ENCODE assay signal across 17 cellular contexts in the genomic region with DNA sequence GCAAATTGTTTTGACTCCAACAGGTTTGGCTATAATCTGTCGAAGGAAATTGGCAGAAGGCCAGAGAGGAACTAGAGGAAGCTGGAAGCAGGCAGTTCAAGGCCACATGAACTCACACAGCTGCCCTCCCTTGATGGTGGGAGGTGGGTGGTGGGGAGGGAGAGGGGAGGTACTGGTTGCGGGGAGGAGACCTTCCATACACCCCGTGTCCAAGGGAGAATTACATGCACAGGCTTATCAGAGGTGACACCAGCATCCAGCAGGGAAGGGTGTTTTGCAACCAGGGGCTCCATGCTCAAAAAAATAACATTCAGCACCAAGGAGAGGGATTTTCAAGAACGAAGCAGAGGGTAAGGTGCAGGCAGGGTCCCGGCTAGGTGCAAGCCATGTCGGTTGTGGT. TPM values are rescaled to one million over a fixed set of nuclear protein-coding genes. Genes with fewer than 3 reads are reported as not detected.
DNase-seq lines count a peak whose midpoint lies in the region; ATAC-seq and TF ChIP-seq lines count a peak whose summit lies in the region.
"Had no signal": no experiment of that assay in that cellular context is flagged by ENCODE, and none has a peak within 500 bp of the region (broad histone marks: within the 10 kb centered on the region; RNA-seq: fewer than 3 reads in every experiment).

No MANE protein-coding gene starts in this region.

- no peak for TF ChIP-seq RAD21 in SK-N-SH (IDR thresholded peaks at IDR 0.05; ENCODE audit: low read length)

- no peaks in the 10 kb centered on the region for H3K9me3 ChIP-seq in SK-N-SH
- H3K9me3 ChIP-seq: colonic mucosa had no signal

- H3K27me3 Mint-ChIP-seq in activated CD8-positive, alpha-beta T cell treated with anti-CD3 and anti-CD28 coated beads, Interleukin-2, amount 10 ng/mL, durations not matched to agents 7 days and 5 days (ENCODE audit: low read depth) = peaks cover 20% of the 10 kb centered on the region

- H3K79me2 ChIP-seq in SK-N-SH (ENCODE audit: insufficient read depth) = no peaks in the 10 kb centered on the region

- no peak overlapping the region for H2AFZ ChIP-seq in SK-N-SH (ENCODE audit: low read depth)

- no peaks in the 10 kb centered on the region for H3K9me3 Mint-ChIP-seq in activated CD8-positive, alpha-beta T cell treated with anti-CD3 and anti-CD28 coated beads, Interleukin-2, amount 10 ng/mL, durations not matched to agents 7 days and 5 days (ENCODE audit: insufficient read depth)
- H3K9me3 Mint-ChIP-seq: activated naive CD8-positive, alpha-beta T cell treated with anti-CD3 and anti-CD28 coated beads for 36 hours; immature natural killer cell had no signal

- no peak for TF ChIP-seq EP300 in SK-N-SH (IDR thresholded peaks at IDR 0.05; ENCODE audit: borderline replicate concordance in 1 of 2, low read depth in 1 of 2, low read length in 1 of 2)

- H3K4me1 ChIP-seq in SK-N-SH (ENCODE audit: control insufficient read depth in 1 of 2, insufficient read depth in 2 of 2, low read depth in 1 of 2, low read length in 1 of 2) = no peaks in the 10 kb centered on the region
- H3K4me1 ChIP-seq: colonic mucosa had no signal

- no peak overlapping the region for H3K4me3 Mint-ChIP-seq in activated CD8-positive, alpha-beta T cell treated with anti-CD3 and anti-CD28 coated beads, Interleukin-2, amount 10 ng/mL, durations not matched to agents 7 days and 5 days
- H3K4me3 Mint-ChIP-seq: activated naive CD8-positive, alpha-beta T cell treated with anti-CD3 and anti-CD28 coated beads for 36 hours; immature natural killer cell had no signal

- H3K36me3 ChIP-seq in SK-N-SH (replicated peaks in 1 of 2; ENCODE audit: control insufficient read depth in 1 of 2, insufficient read depth in 2 of 2, low read length in 1 of 2) = no peaks in the 10 kb centered on the region
- H3K36me3 ChIP-seq: colonic mucosa had no signal

- no peak for TF ChIP-seq CTCF in SK-N-SH (IDR thresholded peaks at IDR 0.05)

- no peaks in the 10 kb centered on the region for H3K36me3 Mint-ChIP-seq in activated CD8-positive, alpha-beta T cell treated with anti-CD3 and anti-CD28 coated beads, Interleukin-2, amount 10 ng/mL, durations not matched to agents 7 days and 5 days (ENCODE audit: low read depth)
- H3K36me3 Mint-ChIP-seq: activated naive CD8-positive, alpha-beta T cell treated with anti-CD3 and anti-CD28 coated beads for 36 hours; immature natural killer cell had no signal

- peaks cover 10% of the 10 kb centered on the region for H3K4me1 Mint-ChIP-seq in activated CD8-positive, alpha-beta T cell treated with anti-CD3 and anti-CD28 coated beads, Interleukin-2, amount 10 ng/mL, durations not matched to agents 7 days and 5 days (ENCODE audit: low read depth)

- H3K27me3 ChIP-seq in SK-N-SH (ENCODE audit: insufficient read depth) = peaks cover 13% of the 10 kb centered on the region; the same call in 1 of the 2 replicates
- H3K27me3 ChIP-seq: colonic mucosa had no signal

- no peak overlapping the region for H3K27ac Mint-ChIP-seq in activated CD8-positive, alpha-beta T cell treated with anti-CD3 and anti-CD28 coated beads, Interleukin-2, amount 10 ng/mL, durations not matched to agents 7 days and 5 days
- H3K27ac Mint-ChIP-seq: activated naive CD8-positive, alpha-beta T cell treated with anti-CD3 and anti-CD28 coated beads for 36 hours; immature natural killer cell had no signal

- no peak overlapping the region for H3K4me3 ChIP-seq in SK-N-SH (ENCODE audit: low read depth in 2 of 2, low read length in 1 of 2)
- H3K4me3 ChIP-seq: colonic mucosa had no signal

- no peaks in the 10 kb centered on the region for H3F3A ChIP-seq in SK-N-SH (replicated peaks; ENCODE audit: insufficient read depth)

- no peak overlapping the region for H3K27ac ChIP-seq in SK-N-SH (ENCODE audit: low read depth in 2 of 2, low read length in 1 of 2)
- H3K27ac ChIP-seq: colonic mucosa, RWPE1 had no signal

- H3K4me2 ChIP-seq in SK-N-SH = no peak overlapping the region

- no peaks in the 10 kb centered on the region for H4K20me1 ChIP-seq in SK-N-SH (ENCODE audit: insufficient read depth)

- WGBS in SK-N-SH (ENCODE audit: low lambda C conversion rate) = 29% methylated on average over 6 of the region's 6 CpGs

- POLR2A ChIA-PET in SK-N-SH (lab: Yijun Ruan, JAX) = no interaction called here
- POLR2A ChIA-PET in activated CD8-positive, alpha-beta T cell treated with anti-CD3 and anti-CD28 coated beads, Interleukin-2, amount 10 ng/mL, durations not matched to agents 7 days and 5 days (lab: Charles Lee) = no interaction called here

- no peak for DNase-seq in SK-N-SH
- peak; percentile 50 for DNase-seq in NCI-H2171 (lab: John Stamatoyannopoulos, UW)
- peak; percentile 85 for DNase-seq in dermis blood vessel endothelial cell
- peak; percentile 10 for DNase-seq in pulmonary artery endothelial cell (ENCODE audit: low read depth, low spot score)
- no peak for DNase-seq in activated CD8-positive, alpha-beta T cell treated with anti-CD3 and anti-CD28 coated beads, Interleukin-2, amount 10 ng/mL, durations not matched to agents 7 days and 5 days
- DNase-seq in activated CD4-positive, alpha-beta T cell treated with anti-CD3 and anti-CD28 coated beads, Interleukin-2, amount 50 U/mL, for 4 hours = no peak
- DNase-seq in NCI-H1436 treated with DMSO at 0.1 percent for 48 hours (lab: John Stamatoyannopoulos, UW) = no peak
- DNase-seq: activated CD8-positive, alpha-beta memory T cell treated with anti-CD3 and anti-CD28 coated beads, Interleukin-2, amount 50 U/mL, for 48 hours; activated naive CD8-positive, alpha-beta T cell treated with anti-CD3 and anti-CD28 coated beads for 36 hours; colonic mucosa; immature natural killer cell; NCI-H2107; retina; stimulated activated CD4-positive, alpha-beta T cell treated with anti-CD3 and anti-CD28 coated beads, Interleukin-4, amount 100 ng/mL, for 1 hour; stimulated activated naive CD4-positive, alpha-beta T cell treated with Interleukin-2 at 50 U/mL for 16 hours had no signal

- no peak overlapping the region for H3K9ac ChIP-seq in SK-N-SH

- no peaks in the 10 kb centered on the region for H3K9me2 ChIP-seq in SK-N-SH

- no peak for ATAC-seq in SK-N-SH treated with all-trans-retinoic acid at 6 μM for 48 hours
- ATAC-seq in activated CD8-positive, alpha-beta T cell treated with anti-CD3 and anti-CD28 coated beads, Interleukin-2, amount 10 ng/mL, durations not matched to agents 7 days and 5 days = no peak

- CTCF ChIA-PET in SK-N-SH (lab: Yijun Ruan, JAX) = interaction anchor here (2.6 kb wide), 1 partner anchor 10 kb away, joined by 18 read pairs; no protein-coding TSS in a partner anchor
- CTCF ChIA-PET in activated CD8-positive, alpha-beta T cell treated with anti-CD3 and anti-CD28 coated beads, Interleukin-2, amount 10 ng/mL, durations not matched to agents 7 days and 5 days (lab: Charles Lee) = interaction anchor here (2.6 kb wide), 1 partner anchor 10 kb away, joined by 16 read pairs; no protein-coding TSS in a partner anchor

TF ChIP-seq in SK-N-SH treated with all-trans-retinoic acid at 6 μM for 48 hours, 23 proteins besides CTCF, POLR2A, EP300 and RAD21 (continues in another document):
- no peak for TF ChIP-seq ZNF565 (CRISPR knock-in tag; conservative IDR thresholded peaks at IDR 0.05; ENCODE audit: low read depth)
- TF ChIP-seq, protein P1, sequence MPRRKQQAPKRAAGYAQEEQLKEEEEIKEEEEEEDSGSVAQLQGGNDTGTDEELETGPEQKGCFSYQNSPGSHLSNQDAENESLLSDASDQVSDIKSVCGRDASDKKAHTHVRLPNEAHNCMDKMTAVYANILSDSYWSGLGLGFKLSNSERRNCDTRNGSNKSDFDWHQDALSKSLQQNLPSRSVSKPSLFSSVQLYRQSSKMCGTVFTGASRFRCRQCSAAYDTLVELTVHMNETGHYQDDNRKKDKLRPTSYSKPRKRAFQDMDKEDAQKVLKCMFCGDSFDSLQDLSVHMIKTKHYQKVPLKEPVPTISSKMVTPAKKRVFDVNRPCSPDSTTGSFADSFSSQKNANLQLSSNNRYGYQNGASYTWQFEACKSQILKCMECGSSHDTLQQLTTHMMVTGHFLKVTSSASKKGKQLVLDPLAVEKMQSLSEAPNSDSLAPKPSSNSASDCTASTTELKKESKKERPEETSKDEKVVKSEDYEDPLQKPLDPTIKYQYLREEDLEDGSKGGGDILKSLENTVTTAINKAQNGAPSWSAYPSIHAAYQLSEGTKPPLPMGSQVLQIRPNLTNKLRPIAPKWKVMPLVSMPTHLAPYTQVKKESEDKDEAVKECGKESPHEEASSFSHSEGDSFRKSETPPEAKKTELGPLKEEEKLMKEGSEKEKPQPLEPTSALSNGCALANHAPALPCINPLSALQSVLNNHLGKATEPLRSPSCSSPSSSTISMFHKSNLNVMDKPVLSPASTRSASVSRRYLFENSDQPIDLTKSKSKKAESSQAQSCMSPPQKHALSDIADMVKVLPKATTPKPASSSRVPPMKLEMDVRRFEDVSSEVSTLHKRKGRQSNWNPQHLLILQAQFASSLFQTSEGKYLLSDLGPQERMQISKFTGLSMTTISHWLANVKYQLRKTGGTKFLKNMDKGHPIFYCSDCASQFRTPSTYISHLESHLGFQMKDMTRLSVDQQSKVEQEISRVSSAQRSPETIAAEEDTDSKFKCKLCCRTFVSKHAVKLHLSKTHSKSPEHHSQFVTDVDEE (CRISPR knock-in tag; IDR thresholded peaks at IDR 0.05) = no peak
- TF ChIP-seq TOX (CRISPR knock-in tag; IDR thresholded peaks at IDR 0.05; ENCODE audit: borderline replicate concordance) = no peak
- TF ChIP-seq OSR1 (CRISPR knock-in tag; IDR thresholded peaks at IDR 0.05) = no peak
- TF ChIP-seq ZC3H10 (CRISPR knock-in tag; IDR thresholded peaks at IDR 0.05) = no peak

RNA-seq across cellular contexts. Expression of a gene that starts 9.1 kb away (rescaled TPM):
- 0.02 TPM in 1 of 2 replicates, not detected in the other for polyA plus RNA-seq in SK-N-SH (2012; rRNA removed)
- 0.01 and 0.03 TPM in 2 replicates for polyA plus RNA-seq in SK-N-SH (2012; cell fraction: cytosol; rRNA removed)
- polyA plus RNA-seq in SK-N-SH (2012; cell fraction: nucleus; rRNA removed) = 0.01 TPM in 1 of 2 replicates, not detected in the other
- 0.74 and 2.2 TPM in 2 replicates for total RNA-seq in dermis blood vessel endothelial cell
- total RNA-seq in pulmonary artery endothelial cell = 1.8 TPM in 1 of 2 replicates, not detected in the other
- not detected for total RNA-seq in activated CD8-positive, alpha-beta T cell treated with anti-CD3 and anti-CD28 coated beads, Interleukin-2, amount 10 ng/mL, durations not matched to agents 7 days and 5 days
- total RNA-seq: activated naive CD8-positive, alpha-beta T cell treated with anti-CD3 and anti-CD28 coated beads for 36 hours had no signal
- polyA plus RNA-seq: immature natural killer cell had no signal

RNA-seq across cellular contexts. Expression of a gene that starts 44.5 kb away (rescaled TPM):
- polyA plus RNA-seq in SK-N-SH (2012; rRNA removed) = 558 and 669 TPM in 2 replicates
- polyA plus RNA-seq in SK-N-SH (2012; cell fraction: cytosol; rRNA removed) = 311 and 514 TPM in 2 replicates
- 151 and 328 TPM in 2 replicates for polyA plus RNA-seq in SK-N-SH (2012; cell fraction: nucleus; rRNA removed)
- 68.1 and 73.7 TPM in 2 replicates for total RNA-seq in dermis blood vessel endothelial cell
- 84.3 and 102 TPM in 2 replicates for total RNA-seq in pulmonary artery endothelial cell
- total RNA-seq in activated CD8-positive, alpha-beta T cell treated with anti-CD3 and anti-CD28 coated beads, Interleukin-2, amount 10 ng/mL, durations not matched to agents 7 days and 5 days = 10 to 100 TPM; 41.8 to 42.6 TPM

Comparison
In these comparisons a context has a peak if more than half of its experiments do, and no peak if none do; other contexts are left out.
1. DNase-seq: peak in NCI-H2171 (single experiment), dermis blood vessel endothelial cell (single experiment) and pulmonary artery endothelial cell (single experiment); none in SK-N-SH (single experiment), activated CD8-positive, alpha-beta T cell treated with anti-CD3 and anti-CD28 coated beads, Interleukin-2, amount 10 ng/mL, durations not matched to agents 7 days and 5 days (single experiment), activated CD4-positive, alpha-beta T cell treated with anti-CD3 and anti-CD28 coated beads, Interleukin-2, amount 50 U/mL, for 4 hours (0 of 2) and NCI-H1436 treated with DMSO at 0.1 percent for 48 hours (single experiment).